ENCODE assay signal across 11 cellular contexts in the genomic region with DNA sequence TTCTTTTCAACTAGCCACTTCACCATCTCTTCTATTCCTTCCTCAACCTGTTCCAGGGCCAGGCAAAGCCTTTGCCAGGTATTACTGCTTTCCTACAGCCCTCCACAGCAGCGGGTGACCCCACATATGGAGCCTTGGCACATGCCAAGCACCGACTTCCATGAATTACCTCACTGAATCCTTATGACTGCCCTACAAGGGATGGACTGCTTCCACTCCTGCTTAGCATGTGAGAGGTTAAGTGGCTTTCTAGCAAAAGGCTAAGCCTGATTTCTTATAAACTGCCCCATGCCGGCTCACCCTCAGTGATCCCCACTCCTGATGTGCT. TPM values are rescaled to one million over a fixed set of nuclear protein-coding genes. Genes with fewer than 3 reads are reported as not detected.
DNase-seq lines count a peak whose midpoint lies in the region; ATAC-seq and TF ChIP-seq lines count a peak whose summit lies in the region.
"Had no signal": no experiment of that assay in that cellular context is flagged by ENCODE, and none has a peak within 500 bp of the region (broad histone marks: within the 10 kb centered on the region; RNA-seq: fewer than 3 reads in every experiment).

No MANE protein-coding gene starts in this region.

- no peak; the same call in 1 of the 2 replicates for ATAC-seq in PC-3
- no peak for ATAC-seq in lung (ENCODE audit: insufficient read depth, low FRiP score)
- ATAC-seq in naive thymus-derived CD4-positive, alpha-beta T cell: no peak

- H3K36me3 Mint-ChIP-seq in naive thymus-derived CD4-positive, alpha-beta T cell: no peaks in the 10 kb centered on the region

- CTCF ChIA-PET in PC-3 (lab: Charles Lee): no interaction called here
- CTCF ChIA-PET in naive thymus-derived CD4-positive, alpha-beta T cell (lab: Charles Lee): no interaction called here

- peaks cover 0 to 3% (median 0%) of the 10 kb centered on the region in 5 donors for H3K27me3 Mint-ChIP-seq in naive thymus-derived CD4-positive, alpha-beta T cell

- H2AFZ ChIP-seq in PC-3 (ENCODE audit: low read length): peak overlapping the region; percentile 61; the same call in 1 of the 2 replicates

- peak overlapping the region; percentile 57 for H3K4me2 ChIP-seq in PC-3 (ENCODE audit: low read length)
- H3K4me2 ChIP-seq: BLaER1 treated with 17β-estradiol and CSF1 and Interleukin-3, amounts not matched to agents 10 nM and 100 nM had no signal

- H3K79me2 ChIP-seq in PC-3 (ENCODE audit: low read length): no peaks in the 10 kb centered on the region

- no peaks in the 10 kb centered on the region for H3K9me3 Mint-ChIP-seq in naive thymus-derived CD4-positive, alpha-beta T cell
- H3K9me3 Mint-ChIP-seq: activated naive CD4-positive, alpha-beta T cell treated with anti-CD3 and anti-CD28 coated beads for 36 hours had no signal

- H3K9ac ChIP-seq in PC-3 (ENCODE audit: low read length): peak overlapping the region; percentile 75
- H3K9ac ChIP-seq: BLaER1 treated with 17β-estradiol and CSF1 and Interleukin-3, amounts not matched to agents 10 nM and 100 nM had no signal

- POLR2A ChIA-PET in PC-3 (lab: Charles Lee; ENCODE audit: unreplicated experiment): interaction anchor here (0.8 kb wide), 1 partner anchor 91 kb away, joined by 5 read pairs; no protein-coding TSS in a partner anchor
- POLR2A ChIA-PET in naive thymus-derived CD4-positive, alpha-beta T cell (lab: Charles Lee): no interaction called here

- no peak overlapping the region for H3K27ac Mint-ChIP-seq in naive thymus-derived CD4-positive, alpha-beta T cell
- H3K27ac Mint-ChIP-seq: activated naive CD4-positive, alpha-beta T cell treated with anti-CD3 and anti-CD28 coated beads for 36 hours had no signal

- intact Hi-C loops in PC-3 (cut with micrococcal nuclease): loop anchor here (1.0 to 2.0 kb wide), 3 partner anchors 26 to 120 kb away; no protein-coding TSS in a partner anchor
- intact Hi-C loops in naive thymus-derived CD4-positive, alpha-beta T cell (cut with micrococcal nuclease): no loop called here

- H3K4me3 Mint-ChIP-seq in naive thymus-derived CD4-positive, alpha-beta T cell: no peak overlapping the region
- H3K4me3 Mint-ChIP-seq: activated naive CD4-positive, alpha-beta T cell treated with anti-CD3 and anti-CD28 coated beads for 36 hours had no signal

- peaks cover 46% of the 10 kb centered on the region for H3K4me1 ChIP-seq in PC-3 (ENCODE audit: insufficient read depth, low read length)
- H3K4me1 ChIP-seq in lung (ENCODE audit: control insufficient read depth in 2 of 2, insufficient read depth in 2 of 2, low read length in 2 of 2): peaks cover 18 to 24% of the 10 kb centered on the region in 2 donors
- no peaks in the 10 kb centered on the region for H3K4me1 ChIP-seq in naive thymus-derived CD4-positive, alpha-beta T cell (ENCODE audit: control insufficient read depth in 2 of 2, insufficient read depth in 2 of 2, low read length in 2 of 2)

- TF ChIP-seq CTCF in PC-3 (conservative IDR thresholded peaks at IDR 0.05; ENCODE audit: low read depth, low read length): no peak
- no peak for TF ChIP-seq CTCF in coronary artery (IDR thresholded peaks at IDR 0.05)
- no peak for TF ChIP-seq CTCF in lung (IDR thresholded peaks at IDR 0.05; ENCODE audit: control extremely low read depth, extremely low read depth)

- H3K4me3 ChIP-seq in PC-3 (ENCODE audit: low read length) (no peak overlapping the region), coronary artery (peak overlapping the region; percentile 41), lung (no peak overlapping the region)
- H3K4me3 ChIP-seq in naive thymus-derived CD4-positive, alpha-beta T cell (ENCODE audit: low read length): no peak overlapping the region
- H3K4me3 ChIP-seq: BLaER1 treated with 17β-estradiol and CSF1 and Interleukin-3, amounts not matched to agents 10 nM and 100 nM had no signal

- BruUV-seq in PC-3 (replicated peaks; lab: Mats Ljungman, UMichigan): TSS peak; percentile 92

- WGBS in lung, 2 donors: 76 to 83% methylated on average over 3 of the region's 3 CpGs

- H3K4me1 Mint-ChIP-seq in naive thymus-derived CD4-positive, alpha-beta T cell: peaks cover 0 to 3% (median 0%) of the 10 kb centered on the region in 7 donors

- H3K9me3 ChIP-seq in PC-3 (ENCODE audit: low read length): no peaks in the 10 kb centered on the region
- no peaks in the 10 kb centered on the region for H3K9me3 ChIP-seq in lung (ENCODE audit: control insufficient read depth in 2 of 2, insufficient read depth in 1 of 2, low read length in 1 of 2)
- no peaks in the 10 kb centered on the region for H3K9me3 ChIP-seq in naive thymus-derived CD4-positive, alpha-beta T cell (ENCODE audit: control insufficient read depth in 2 of 3, low read length in 3 of 3)
- H3K9me3 ChIP-seq: BLaER1 treated with 17β-estradiol and CSF1 and Interleukin-3, amounts not matched to agents 10 nM and 100 nM had no signal

- no peaks in the 10 kb centered on the region for H3K36me3 ChIP-seq in PC-3 (ENCODE audit: low read depth, low read length)
- H3K36me3 ChIP-seq in lung (ENCODE audit: control insufficient read depth in 2 of 2, insufficient read depth in 2 of 2, low read length in 2 of 2): peaks cover 5 to 17% of the 10 kb centered on the region in 2 donors
- H3K36me3 ChIP-seq in naive thymus-derived CD4-positive, alpha-beta T cell (ENCODE audit: control insufficient read depth in 2 of 3, insufficient read depth in 3 of 3, low read length in 3 of 3): no peaks in the 10 kb centered on the region

- H3K9me2 ChIP-seq in PC-3 (replicated peaks; ENCODE audit: low read length): no peaks in the 10 kb centered on the region

- H3F3A ChIP-seq in PC-3 (ENCODE audit: low read length, unreplicated experiment): no peaks in the 10 kb centered on the region

- H3K27ac ChIP-seq in PC-3 (ENCODE audit: low read length) (peak overlapping the region; percentile 95), coronary artery (peak overlapping the region; percentile 88 to 94), lung (ENCODE audit: low read depth in 1 of 2, low read length in 1 of 2) (peak overlapping the region; percentile 78 to 94), temporal lobe (ENCODE audit: low read depth, low read length) (peak overlapping the region; percentile 67)
- no peak overlapping the region for H3K27ac ChIP-seq in naive thymus-derived CD4-positive, alpha-beta T cell (ENCODE audit: low read depth, low read length)

- H3K27me3 ChIP-seq in PC-3 (ENCODE audit: low read length) (no peaks in the 10 kb centered on the region), lung (ENCODE audit: control insufficient read depth, insufficient read depth) (no peaks in the 10 kb centered on the region)
- H3K27me3 ChIP-seq in naive thymus-derived CD4-positive, alpha-beta T cell (ENCODE audit: control insufficient read depth in 2 of 2, insufficient read depth in 2 of 2, low read length in 2 of 2): no peaks in the 10 kb centered on the region
- H3K27me3 ChIP-seq: BLaER1 treated with 17β-estradiol and CSF1 and Interleukin-3, amounts not matched to agents 10 nM and 100 nM had no signal

- H4K20me1 ChIP-seq in PC-3 (ENCODE audit: low read length): no peaks in the 10 kb centered on the region

- DNase-seq in PC-3 (no peak), coronary artery (ENCODE audit: low spot score) (no peak), lung (ENCODE audit: low spot score) (no peak), AG20443 (ENCODE audit: low spot score) (no peak), A172 (ENCODE audit: low spot score) (no peak), medulla oblongata (ENCODE audit: extremely low spot score) (no peak)
- DNase-seq in naive thymus-derived CD4-positive, alpha-beta T cell: no peak
- DNase-seq: activated naive CD4-positive, alpha-beta T cell treated with anti-CD3 and anti-CD28 coated beads for 36 hours; NCI-H526 had no signal

RNA-seq across cellular contexts. Expression of gene PDLIM1, which starts 44.0 kb away (rescaled TPM):
- total RNA-seq in PC-3 (2014; rRNA removed): 28.2 and 48.7 TPM in 2 replicates
- 100 to 1,000 TPM in 1 of 2 donors, 10 to 100 TPM in 1; 61.4 to 243 TPM for total RNA-seq in lung
- polyA plus RNA-seq in lung: 100 to 1,000 TPM; 156 to 200 TPM
- 2.0 TPM for total RNA-seq in temporal lobe
- total RNA-seq in naive thymus-derived CD4-positive, alpha-beta T cell: 10 to 100 TPM in 2 of 5 experiments, under 1 TPM in 3; 0.32 to 27.6 (median 0.61) TPM
- 1 to 10 TPM in 1 of 2 donors, under 1 TPM in 1; 0.89 to 1.2 TPM for polyA plus RNA-seq in naive thymus-derived CD4-positive, alpha-beta T cell
- total RNA-seq in A172 (2014; rRNA removed; shearing (Covaris generic)): 18.9 and 20.9 TPM in 2 replicates
